Comparison of ENCODE assay signal across 24 cellular contexts in the genomic region with DNA sequence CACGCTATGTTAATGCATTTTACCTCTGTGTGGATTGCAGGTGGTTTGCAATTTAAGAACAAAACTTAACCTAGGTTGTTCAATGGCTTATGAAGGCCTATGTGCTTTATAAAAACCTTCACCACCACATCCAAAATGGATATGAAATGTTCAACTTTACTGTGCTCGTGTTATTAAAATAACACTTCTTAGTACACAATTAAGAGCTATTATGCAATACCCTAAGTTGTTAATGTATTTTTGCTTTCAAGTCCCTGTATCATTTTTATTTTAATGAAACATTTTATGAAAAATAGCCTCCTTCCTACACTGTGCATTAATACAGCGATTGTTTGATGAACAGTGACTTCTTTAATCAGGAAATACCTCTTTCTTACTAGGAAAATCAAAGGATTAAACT. TPM values are rescaled to one million over a fixed set of nuclear protein-coding genes. Genes with fewer than 3 reads are reported as not detected.
"Had no signal": no experiment of that assay in that cellular context is flagged by ENCODE, and none has a peak within 500 bp of the region (broad histone marks: within the 10 kb centered on the region; RNA-seq: fewer than 3 reads in every experiment).

No MANE protein-coding gene starts in this region.

- H3K4me1 ChIP-seq: SJSA1 had no signal

- ATAC-seq: T-cell had no signal

- H3K27ac ChIP-seq: KMS-11, SJSA1, SK-N-MC had no signal

- H3K4me2 ChIP-seq: KMS-11 had no signal

- FAIRE-seq: RCC 7860 had no signal

- H3K9me3 ChIP-seq: MG63, SJSA1 had no signal

- DNase-seq: Kasumi-1, MG63, NCI-H1092, NCI-H1105 treated with DMSO at 0.1 percent for 48 hours, NCI-H1417 treated with DMSO at 0.1 percent for 48 hours, NCI-H146, NCI-H1694 treated with DMSO at 0.1 percent for 48 hours, NCI-H1930, NCI-H2081, NCI-H2107, NCI-H2227 treated with DMSO at 0.1 percent for 48 hours, NCI-H524, NCI-H526 treated with DMSO at 0.1 percent for 48 hours, NCI-H748 treated with DMSO at 0.1 percent for 48 hours, Right ventricle myocardium superior, RPMI8226, SIG-M5, SW 1271, T-cell had no signal

- H3K4me3 ChIP-seq: MG63, SJSA1, SK-N-MC had no signal

- H3K27me3 ChIP-seq: MG63, SJSA1 had no signal

- H3K36me3 ChIP-seq: MG63, SJSA1 had no signal

- H3K9ac ChIP-seq: KMS-11 had no signal

RNA-seq across cellular contexts. Expression of a gene that starts 12.0 kb away (rescaled TPM):
- total RNA-seq: HT1080, SJSA1 had no signal
